Comparison of ENCODE assay signal across 1 cellular context in genomic region chr7:1555046-1555812, GRCh38.
A peak's percentile ranks its signal among the peaks of the same experiment; 100 is the strongest.
TF ChIP-seq lines count a peak whose summit lies in the region.

No MANE protein-coding gene starts in this region.

TF ChIP-seq in HepG2, 621 proteins besides CTCF, POLR2A, EP300 and RAD21 (continued from another document and continues in another):
- TF ChIP-seq ZBTB14 (CRISPR knock-in tag; IDR thresholded peaks at IDR 0.05) (no peak), ZFX (CRISPR knock-in tag; IDR thresholded peaks at IDR 0.05; ENCODE audit: low read depth) (no peak), NFE2L2 (IDR thresholded peaks at IDR 0.05; ENCODE audit: low read length) (no peak), GTF2F1 (IDR thresholded peaks at IDR 0.05; ENCODE audit: low read length) (no peak), NFIC (IDR thresholded peaks at IDR 0.05; ENCODE audit: low read length) (no peak), ELF3 (CRISPR knock-in tag; IDR thresholded peaks at IDR 0.05) (peak; percentile 76; the same call in 1 of the 2 replicates), TAF1 (CRISPR knock-in tag; IDR thresholded peaks at IDR 0.05) (no peak), TFE3 (CRISPR knock-in tag; IDR thresholded peaks at IDR 0.05) (no peak), ZBTB4 (CRISPR knock-in tag; IDR thresholded peaks at IDR 0.05; ENCODE audit: borderline replicate concordance) (no peak), ZNF30 (CRISPR knock-in tag; IDR thresholded peaks at IDR 0.05) (no peak), CREBL2 (CRISPR knock-in tag; IDR thresholded peaks at IDR 0.05; ENCODE audit: borderline replicate concordance) (no peak), SRSF1 (optimal IDR thresholded peaks at IDR 0.05; ENCODE audit: low read depth, low read length) (peak; percentile 45), NPAS2 (CRISPR knock-in tag; IDR thresholded peaks at IDR 0.05; ENCODE audit: borderline replicate concordance) (no peak), ZNF788 (CRISPR knock-in tag; IDR thresholded peaks at IDR 0.05; ENCODE audit: borderline replicate concordance) (peak; percentile 74), MTA1 (CRISPR knock-in tag; IDR thresholded peaks at IDR 0.05; ENCODE audit: borderline replicate concordance) (no peak), ZNF589 (CRISPR knock-in tag; conservative IDR thresholded peaks at IDR 0.05) (peak; percentile 63; the same call in 1 of the 2 replicates), ZNF646 (CRISPR knock-in tag; IDR thresholded peaks at IDR 0.05) (no peak), HDAC1 (CRISPR knock-in tag; IDR thresholded peaks at IDR 0.05) (no peak), ARNT2 (CRISPR knock-in tag; IDR thresholded peaks at IDR 0.05; ENCODE audit: low read depth) (no peak), ZGPAT (CRISPR knock-in tag; IDR thresholded peaks at IDR 0.05) (peak; percentile 3; the same call in 1 of the 2 replicates), SOX6 (IDR thresholded peaks at IDR 0.05) (no peak), SOX6 (CRISPR knock-in tag; IDR thresholded peaks at IDR 0.05) (peak; percentile 49; the same call in 1 of the 2 replicates), POLR2AphosphoS2 (IDR thresholded peaks at IDR 0.05; ENCODE audit: low read depth, low read length) (no peak), HNRNPL (IDR thresholded peaks at IDR 0.05; ENCODE audit: low read depth, low read length) (peak; percentile 88), CCDC6 (CRISPR knock-in tag; IDR thresholded peaks at IDR 0.05) (no peak), ZBTB7B (CRISPR knock-in tag; IDR thresholded peaks at IDR 0.05) (peak; percentile 52), ZNF3 (CRISPR knock-in tag; IDR thresholded peaks at IDR 0.05) (no peak), ZBTB38 (CRISPR knock-in tag; IDR thresholded peaks at IDR 0.05) (peak; percentile 60; the same call in 1 of the 2 replicates), ZNF432 (CRISPR knock-in tag; IDR thresholded peaks at IDR 0.05; ENCODE audit: borderline replicate concordance) (no peak), ZBTB43 (CRISPR knock-in tag; conservative IDR thresholded peaks at IDR 0.05) (no peak), HOXA9 (CRISPR knock-in tag; IDR thresholded peaks at IDR 0.05; ENCODE audit: borderline replicate concordance) (no peak), ZNF451 (CRISPR knock-in tag; IDR thresholded peaks at IDR 0.05) (no peak), ZNF256 (CRISPR knock-in tag; conservative IDR thresholded peaks at IDR 0.05) (no peak), DBP (CRISPR knock-in tag; IDR thresholded peaks at IDR 0.05; ENCODE audit: not compliant biosample characterization) (no peak), ZNF333 (CRISPR knock-in tag; IDR thresholded peaks at IDR 0.05; ENCODE audit: borderline replicate concordance) (no peak; the same call in 1 of the 2 replicates), ATF4 (CRISPR knock-in tag; IDR thresholded peaks at IDR 0.05) (no peak), HOXD1 (CRISPR knock-in tag; IDR thresholded peaks at IDR 0.05) (no peak), ZNF460 (CRISPR knock-in tag; IDR thresholded peaks at IDR 0.05; ENCODE audit: borderline replicate concordance) (no peak), MTA3 (CRISPR knock-in tag; IDR thresholded peaks at IDR 0.05) (no peak), GMEB1 (CRISPR knock-in tag; IDR thresholded peaks at IDR 0.05; ENCODE audit: borderline replicate concordance) (no peak; the same call in 1 of the 2 replicates), ZNF768 (CRISPR knock-in tag; IDR thresholded peaks at IDR 0.05) (no peak)
